In genomic region chr16:1351582-1352362, GRCh38 we compare ENCODE assay signal across 1 cellular context.
TF ChIP-seq lines count a peak whose summit lies in the region.

TSS of gene GNPTG (plus strand) at chr16:1351931. CDS start at chr16:1351966, 35 bp downstream.
TSS of gene TSR3 (minus strand) at chr16:1351878. CDS start at chr16:1351804, 74 bp downstream.

TF ChIP-seq in GM12878, 131 proteins besides CTCF, POLR2A, EP300 and RAD21 (continued from another document):
- TF ChIP-seq NKRF (conservative IDR thresholded peaks at IDR 0.05) (peak; percentile 98), HDAC2 (IDR thresholded peaks at IDR 0.05) (peak; percentile 98), HSF1 (IDR thresholded peaks at IDR 0.05; ENCODE audit: low read depth, low read length) (no peak)
TF ChIP-seq in GM12878: peak in this region for 60.
